Comparison of ENCODE assay signal across 1 cellular context in the genomic region with DNA sequence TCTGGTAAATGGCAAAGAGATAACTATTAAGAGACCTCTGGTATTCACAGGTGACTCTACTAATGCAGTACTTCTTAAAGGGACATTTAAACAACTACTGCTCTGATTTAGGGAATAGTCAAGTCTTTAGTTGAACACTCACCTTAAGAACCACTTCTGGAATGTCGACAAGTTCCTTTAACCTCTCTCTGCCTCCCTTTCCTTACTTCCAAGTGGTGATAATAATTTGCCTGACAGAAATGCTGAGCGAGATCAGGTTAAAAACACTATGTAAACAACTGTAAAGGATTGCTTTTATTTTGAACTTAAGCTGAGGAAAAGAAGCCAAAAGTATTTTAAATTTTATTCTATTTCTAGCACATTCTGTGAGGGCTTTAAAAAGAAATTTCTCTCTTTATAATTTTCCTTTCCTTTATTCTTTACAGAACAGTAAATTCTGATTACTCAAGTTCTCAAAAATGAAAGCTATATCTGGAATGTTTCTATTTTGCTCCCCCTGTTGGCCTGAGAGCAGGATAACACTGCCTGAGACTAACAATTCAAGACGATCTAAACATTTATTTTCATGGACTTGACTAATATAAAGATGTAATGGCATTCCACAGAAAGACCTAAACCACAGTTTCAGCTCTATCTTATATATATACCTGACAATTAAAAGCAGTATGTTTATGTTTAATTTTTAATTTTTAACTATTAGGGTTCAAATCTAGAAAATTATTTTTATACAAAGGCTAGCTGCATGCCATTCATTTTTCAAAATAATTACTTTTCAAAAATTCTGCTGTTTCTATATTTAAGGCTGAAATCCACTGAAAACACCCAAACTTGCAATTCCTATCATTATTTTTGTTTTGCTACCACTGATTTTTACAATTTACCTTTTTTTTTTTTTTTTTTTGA.
TF ChIP-seq lines count a peak whose summit lies in the region.

No MANE protein-coding gene starts in this region.

TF ChIP-seq in HCT116, 20 proteins besides CTCF, POLR2A, EP300 and RAD21 (continued from another document):
- TF ChIP-seq ZBTB33 (IDR thresholded peaks at IDR 0.05; ENCODE audit: extremely low read depth, insufficient replicate concordance, low read length), result no peak
- TF ChIP-seq EGR1 (IDR thresholded peaks at IDR 0.05; ENCODE audit: low read depth), result no peak
